In the genomic region with DNA sequence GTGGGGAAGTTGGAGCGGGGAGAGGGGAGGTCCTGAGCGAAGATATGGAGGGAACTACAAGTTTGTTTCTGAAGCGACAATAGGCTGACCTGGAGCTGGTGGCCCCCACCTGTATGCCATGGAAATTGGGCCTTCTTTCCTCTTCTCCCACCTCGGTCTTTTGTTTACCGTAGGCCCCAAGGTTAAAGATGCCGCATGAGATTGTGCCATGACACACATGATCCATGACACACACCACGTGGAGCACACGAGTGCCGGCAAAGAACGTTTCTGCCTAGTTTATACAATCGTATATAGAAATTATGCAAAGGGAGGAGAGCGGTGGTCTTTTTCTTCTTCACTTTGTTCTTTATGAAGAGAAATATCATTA, we compare ENCODE assay signal across 8 cellular contexts. TPM values are rescaled to one million over a fixed set of nuclear protein-coding genes. Genes with fewer than 3 reads are reported as not detected.
DNase-seq lines count a peak whose midpoint lies in the region; ATAC-seq and TF ChIP-seq lines count a peak whose summit lies in the region.

No MANE protein-coding gene starts in this region.

- 1% methylated on average over 12 of the region's 12 CpGs for WGBS in heart right ventricle, 2 donors

- DNase-seq in AG09309 (ENCODE audit: low read depth) = no peak
- DNase-seq in activated T-cell treated with anti-CD3 and anti-CD28 coated beads for 48 hours (ENCODE audit: low read depth) = peak; percentile 18
- DNase-seq in heart right ventricle = no peak
- DNase-seq in skeletal muscle cell (ENCODE audit: low read depth) = no peak
- no peak for DNase-seq in C1 segment of cervical spinal cord (lab: John Stamatoyannopoulos, UW)
- DNase-seq in cortex of kidney (lab: John Stamatoyannopoulos, UW) = no peak

- TF ChIP-seq CTCF in AG09309 (IDR thresholded peaks at IDR 0.05; ENCODE audit: control insufficient read depth, insufficient read depth, low read depth, low read length, missing control alignments) = no peak
- TF ChIP-seq CTCF in heart right ventricle (IDR thresholded peaks at IDR 0.05) = no peak

- H3K4me3 ChIP-seq in AG09309 (ENCODE audit: control insufficient read depth, low read depth, low read length) (peak overlapping the region; percentile 100), heart right ventricle (peak overlapping the region; percentile 78 to 100 (median 91)), skeletal muscle cell (ENCODE audit: low read depth, low read length) (peak overlapping the region; percentile 99)

- no peaks in the 10 kb centered on the region for H3K9me3 ChIP-seq in heart right ventricle

- ATAC-seq in GM18909 (IDR thresholded peaks at IDR 0.05; ENCODE audit: poor library complexity, unreplicated experiment) (peak; percentile 22), HG03571 (IDR thresholded peaks at IDR 0.05; ENCODE audit: unreplicated experiment) (peak; percentile 7), heart right ventricle (peak in 1 of 8 donors; percentile 21)

- H3K27ac ChIP-seq in heart right ventricle = peak overlapping the region in 8 of 10 donors; percentile 76 to 93 (median 83)

- peaks cover 0 to 31% (median 8%) of the 10 kb centered on the region in 9 donors for H3K36me3 ChIP-seq in heart right ventricle

- no peaks in the 10 kb centered on the region for H3K27me3 ChIP-seq in heart right ventricle

- peaks cover 7 to 50% (median 28%) of the 10 kb centered on the region in 9 donors for H3K4me1 ChIP-seq in heart right ventricle

- intact Hi-C loops in heart right ventricle (cut with DNase I) = loop anchor here in 2 of 10 donors (5.0 to 10.0 kb wide), 2 partner anchors 57 to 59 kb away; a partner anchor contains a TSS

RNA-seq across cellular contexts. Expression of a gene that starts 0.4 kb away (rescaled TPM):
- 10 to 100 TPM; 22.8 to 31.2 (median 27.0) TPM for total RNA-seq in heart right ventricle
- 1 to 10 TPM; 4.7 to 8.7 TPM for polyA plus RNA-seq in heart right ventricle

RNA-seq across cellular contexts. Expression of a gene that starts 45.9 kb away (rescaled TPM):
- total RNA-seq in heart right ventricle = under 1 TPM in 9 of 10 donors, not detected in 1; 0.12 to 0.29 (median 0.23) TPM
- polyA plus RNA-seq in heart right ventricle = under 1 TPM; 0.14 to 0.51 TPM

RNA-seq across cellular contexts. Expression of a gene that starts 54.7 kb away (rescaled TPM):
- total RNA-seq in heart right ventricle = 10 to 100 TPM; 73.8 to 95.0 (median 82.2) TPM
- 10 to 100 TPM in 1 of 2 donors, 1 to 10 TPM in 1; 9.8 to 16.2 TPM for polyA plus RNA-seq in heart right ventricle
